ENCODE assay signal across 8 cellular contexts in genomic region chr19:35248310-35249145, GRCh38. TPM values are rescaled to one million over a fixed set of nuclear protein-coding genes. Genes with fewer than 3 reads are reported as not detected.
DNase-seq lines count a peak whose midpoint lies in the region; ATAC-seq and TF ChIP-seq lines count a peak whose summit lies in the region.

LSR (plus strand) TSS chr19:35249002; CDS start chr19:35249023, 21 bp downstream.

- H3K27ac ChIP-seq in coronary artery = peak within 1 kb of the TSS in 1 of 2 donors; percentile 70

- TF ChIP-seq CTCF in coronary artery (IDR thresholded peaks at IDR 0.05) = no peak

- no peaks in the 10 kb centered on the region for H3K9me3 ChIP-seq in mononuclear cell (ENCODE audit: low read depth, low read length)

- peak within 1 kb of the TSS; percentile 74 for H3K4me3 ChIP-seq in coronary artery
- peak within 1 kb of the TSS; percentile 47 for H3K4me3 ChIP-seq in mononuclear cell (ENCODE audit: low read length)

- peak; percentile 73 for ATAC-seq in GM21717 (IDR thresholded peaks at IDR 0.05; ENCODE audit: unreplicated experiment)
- peak; percentile 89 to 92 for ATAC-seq in activated CD4-positive, CD25-positive, alpha-beta regulatory T cell treated with anti-CD3 and anti-CD28 coated beads, Interleukin-2, amount 50 U/mL, for 24 hours

- peaks cover 24% of the 10 kb centered on the region for H3K4me1 ChIP-seq in mononuclear cell (ENCODE audit: insufficient read depth, low read length)

- peak; percentile 94 for DNase-seq in DMS53 treated with DMSO at 0.1 percent for 48 hours (lab: John Stamatoyannopoulos, UW; ENCODE audit: unreplicated experiment)
- peak; percentile 43 for DNase-seq in NAMALWA (ENCODE audit: low spot score)
- DNase-seq in coronary artery (ENCODE audit: low spot score) = no peak
- peak; percentile 48 to 79 (median 67) for DNase-seq in stimulated activated naive CD4-positive, alpha-beta T cell (lab: John Stamatoyannopoulos, UW)
- no peak for DNase-seq in KG1 (lab: John Stamatoyannopoulos, UW)

- H3K27me3 ChIP-seq in mononuclear cell (ENCODE audit: insufficient read depth, low read length) = peaks cover 41% of the 10 kb centered on the region

RNA-seq across cellular contexts. Expression of gene LSR, which starts in this region (rescaled TPM):
- 13.1 TPM for total RNA-seq in mononuclear cell

Comparison
In these comparisons a context has a peak if more than half of its experiments do, and no peak if none do; other contexts are left out.
1. DNase-seq: peak in DMS53 treated with DMSO at 0.1 percent for 48 hours (single experiment), NAMALWA (single experiment) and stimulated activated naive CD4-positive, alpha-beta T cell (6 of 6); none in coronary artery (single experiment) and KG1 (single experiment).